27 cellular contexts compared by ENCODE assay signal in genomic region chr2:118911166-118911565, GRCh38. TPM values are rescaled to one million over a fixed set of nuclear protein-coding genes. Genes with fewer than 3 reads are reported as not detected.
"Had no signal": no experiment of that assay in that cellular context is flagged by ENCODE, and none has a peak within 500 bp of the region (broad histone marks: within the 10 kb centered on the region; RNA-seq: fewer than 3 reads in every experiment).

No MANE protein-coding gene starts in this region.

- H3K9me3 ChIP-seq: ascending aorta had no signal

- FAIRE-seq: TTC549 had no signal

- H3K36me3 ChIP-seq: ascending aorta had no signal

- DNase-seq: activated B cell treated with CpG ODN at 0.5 μM for 24 hours; activated CD4-positive, alpha-beta memory T cell treated with anti-CD3 and anti-CD28 coated beads for 36 hours; activated CD4-positive, alpha-beta T cell treated with anti-CD3 and anti-CD28 coated beads for 48 hours; activated CD4-positive, alpha-beta T cell treated with anti-CD3 and anti-CD28 coated beads, Interleukin-2, amount 50 U/mL, for 1 hour; activated CD4-positive, alpha-beta T cell treated with anti-CD3 and anti-CD28 coated beads, Interleukin-2, amount 50 U/mL, for 4 hours; activated CD4-positive, CD25-positive, alpha-beta regulatory T cell treated with anti-CD3 and anti-CD28 coated beads, Interleukin-2, amount 50 U/mL, for 72 hours; activated CD8-positive, alpha-beta memory T cell treated with anti-CD3 and anti-CD28 coated beads, Interleukin-2, amount 10 ng/mL, durations not matched to agents 7 days and 5 days; activated CD8-positive, alpha-beta memory T cell treated with anti-CD3 and anti-CD28 coated beads, Interleukin-2, amount 50 U/mL, for 48 hours; activated CD8-positive, alpha-beta T cell treated with anti-CD3 and anti-CD28 coated beads for 36 hours; activated effector memory CD4-positive, alpha-beta T cell treated with Interleukin-2 at 50 U/mL for 16 hours; activated gamma-delta T cell; activated naive CD4-positive, alpha-beta T cell treated with anti-CD3 and anti-CD28 coated beads, Interleukin-2, amount 10 ng/mL, durations not matched to agents 7 days and 5 days; activated naive CD4-positive, alpha-beta T cell treated with Interleukin-2 at 50 U/mL for 16 hours; activated naive CD8-positive, alpha-beta T cell treated with anti-CD3 and anti-CD28 coated beads, Interleukin-2, amount 10 ng/mL, durations not matched to agents 7 days and 5 days; activated naive CD8-positive, alpha-beta T cell treated with anti-CD3 and anti-CD28 coated beads, Interleukin-2, amount 50 U/mL, for 24 hours; activated T-cell treated with anti-CD3 and anti-CD28 coated beads, Interleukin-2, amount 50 U/mL, for 24 hours; activated T-cell treated with anti-CD3 and anti-CD28 coated beads, Interleukin-2, amount 50 U/mL, for 48 hours; amygdala; anterior cingulate cortex; central memory CD4-positive, alpha-beta T cell; T-helper 1 cell; T-helper 2 cell; T-helper 9 cell had no signal

- H3K27ac ChIP-seq: ascending aorta, VCaP had no signal

- H3K27me3 ChIP-seq: ascending aorta had no signal

- H3K4me1 ChIP-seq: ascending aorta had no signal

- H3K4me3 ChIP-seq: ascending aorta had no signal

RNA-seq across cellular contexts. Expression of gene MARCO, which starts 30.8 kb away (rescaled TPM):
- total RNA-seq: activated B cell treated with CpG ODN at 0.5 μM for 24 hours; activated CD4-positive, alpha-beta memory T cell treated with anti-CD3 and anti-CD28 coated beads for 36 hours; activated CD8-positive, alpha-beta memory T cell treated with anti-CD3 and anti-CD28 coated beads, Interleukin-2, amount 10 ng/mL, durations not matched to agents 7 days and 5 days; activated CD8-positive, alpha-beta T cell treated with anti-CD3 and anti-CD28 coated beads for 36 hours; activated T-helper 2 cell treated with anti-CD3 and anti-CD28 coated beads, Interferon-gamma antibody, Interleukin-2, Interleukin-4, amounts not matched to agents 10 μg/mL and 5 μg/mL and 100 μg/mL, durations not matched to agents 14 hours and 24 hours and 36 hours had no signal
